Comparison of ENCODE assay signal across 14 cellular contexts in the genomic region with DNA sequence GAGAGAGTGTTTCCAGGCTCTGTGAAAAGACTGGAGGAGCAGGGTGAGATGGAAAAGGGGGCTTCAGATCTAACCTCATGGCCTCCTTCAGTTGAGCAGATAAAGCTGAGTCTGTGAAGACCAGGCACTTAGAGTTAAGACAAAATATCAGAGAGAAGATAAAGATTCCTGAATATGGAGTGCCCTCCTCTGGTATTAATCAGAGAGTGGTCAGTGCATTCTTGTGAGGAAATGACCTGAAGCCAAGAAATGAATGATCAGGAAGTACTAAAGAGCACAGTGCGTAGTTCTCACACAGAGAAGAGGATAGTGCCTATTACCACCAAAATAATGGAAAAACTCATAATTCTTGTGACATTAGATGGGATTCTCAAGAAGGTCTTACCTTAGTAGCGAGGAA.
A peak's percentile ranks its signal among the peaks of the same experiment; 100 is the strongest.
DNase-seq lines count a peak whose midpoint lies in the region; ATAC-seq lines count a peak whose summit lies in the region.
"Had no signal": no experiment of that assay in that cellular context is flagged by ENCODE, and none has a peak within 500 bp of the region (broad histone marks: within the 10 kb centered on the region; RNA-seq: fewer than 3 reads in every experiment).

No MANE protein-coding gene starts in this region.

- H3K4me3 Mint-ChIP-seq in effector memory CD8-positive, alpha-beta T cell = no peak overlapping the region
- H3K4me3 Mint-ChIP-seq: central memory CD8-positive, alpha-beta T cell; HFFc6 had no signal

- H3K27me3 Mint-ChIP-seq in effector memory CD8-positive, alpha-beta T cell = no peaks in the 10 kb centered on the region
- H3K27me3 Mint-ChIP-seq: central memory CD8-positive, alpha-beta T cell had no signal

- no peaks in the 10 kb centered on the region for H3K36me3 Mint-ChIP-seq in effector memory CD8-positive, alpha-beta T cell (ENCODE audit: insufficient read depth)

- H3K27ac Mint-ChIP-seq in effector memory CD8-positive, alpha-beta T cell = no peak overlapping the region
- H3K27ac Mint-ChIP-seq: HFFc6 had no signal

- intact Hi-C loops in posterior vena cava (cut with DNase I) = no loop called here

- H3K4me1 Mint-ChIP-seq in effector memory CD8-positive, alpha-beta T cell (ENCODE audit: low read depth in 2 of 2) = no peaks in the 10 kb centered on the region
- H3K4me1 Mint-ChIP-seq: central memory CD8-positive, alpha-beta T cell had no signal

- peak; percentile 22 for DNase-seq in COLO829 (ENCODE audit: low spot score)
- peak; percentile 37 for DNase-seq in NCI-H2081 treated with DMSO at 0.1 percent for 48 hours (lab: John Stamatoyannopoulos, UW)
- DNase-seq in astrocyte of the hippocampus (ENCODE audit: low read depth, low spot score) = peak; percentile 2
- DNase-seq in medulla oblongata (ENCODE audit: extremely low spot score) = peak; percentile 37
- no peak for DNase-seq in NCI-H2171 (lab: John Stamatoyannopoulos, UW)
- DNase-seq in effector memory CD8-positive, alpha-beta T cell = no peak
- DNase-seq in NK-92 (lab: John Stamatoyannopoulos, UW; ENCODE audit: unreplicated experiment) = no peak
- no peak for DNase-seq in posterior vena cava (ENCODE audit: low spot score)
- DNase-seq: activated T-cell treated with anti-CD3 and anti-CD28 coated beads, Interleukin-2, amount 50 U/mL, for 48 hours; HFFc6; NCI-H1105 treated with DMSO at 0.1 percent for 48 hours; ovary; Peyer's patch had no signal

- no peaks in the 10 kb centered on the region for H3K9me3 Mint-ChIP-seq in effector memory CD8-positive, alpha-beta T cell

- no peak for ATAC-seq in effector memory CD8-positive, alpha-beta T cell (replicated peaks)

Comparison
In these comparisons a context has a peak if more than half of its experiments do, and no peak if none do; other contexts are left out.
1. DNase-seq: peak in COLO829 (single experiment), NCI-H2081 treated with DMSO at 0.1 percent for 48 hours (single experiment), astrocyte of the hippocampus (single experiment) and medulla oblongata (single experiment); none in NCI-H2171 (single experiment), effector memory CD8-positive, alpha-beta T cell (0 of 3), NK-92 (single experiment) and posterior vena cava (single experiment).